11 cellular contexts compared by ENCODE assay signal in the genomic region with DNA sequence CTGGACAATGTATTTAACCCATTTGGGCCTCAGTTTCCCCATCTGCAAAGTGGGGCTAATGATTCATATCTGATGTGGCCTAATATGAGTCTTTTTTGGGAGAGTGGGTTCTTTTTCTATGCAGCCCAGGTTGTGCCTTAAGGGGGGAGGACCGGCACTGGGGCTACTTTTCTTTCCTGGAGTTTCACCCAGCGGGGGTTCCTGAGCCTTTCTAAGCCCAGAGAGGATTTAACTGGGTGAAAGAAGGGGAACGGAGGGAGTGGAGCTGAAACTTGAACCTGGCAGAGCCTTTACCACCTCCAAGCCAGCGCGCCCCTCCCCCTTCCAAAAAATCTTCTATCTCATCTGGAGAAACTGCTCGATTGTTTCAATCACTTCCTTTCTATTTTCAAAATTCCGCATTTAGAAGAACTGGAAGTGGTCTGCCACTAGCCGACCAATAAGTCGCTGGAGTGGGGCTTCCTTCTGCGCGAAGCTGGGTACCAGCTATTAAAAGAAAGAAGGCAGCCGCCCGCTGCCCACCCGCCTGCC.
A peak's percentile ranks its signal among the peaks of the same experiment; 100 is the strongest.
DNase-seq lines count a peak whose midpoint lies in the region; ATAC-seq and TF ChIP-seq lines count a peak whose summit lies in the region.
"Had no signal": no experiment of that assay in that cellular context is flagged by ENCODE, and none has a peak within 500 bp of the region (broad histone marks: within the 10 kb centered on the region; RNA-seq: fewer than 3 reads in every experiment).

No MANE protein-coding gene starts in this region.

- H3K4me2 ChIP-seq in BLaER1 treated with 17β-estradiol and CSF1 and Interleukin-3, amounts not matched to agents 10 nM and 100 nM, result peak overlapping the region; percentile 91 to 99 (median 93)
- H3K4me2 ChIP-seq in PC-3 (ENCODE audit: low read length), result peak overlapping the region; percentile 74
- H3K4me2 ChIP-seq in parathyroid adenoma (ENCODE audit: low read length), result peak overlapping the region; percentile 89
- H3K4me2 ChIP-seq: PC-9 had no signal

- peaks cover 55 to 80% (median 70%) of the 10 kb centered on the region in 11 experiments for H3K27me3 ChIP-seq in BLaER1 treated with 17β-estradiol and CSF1 and Interleukin-3, amounts not matched to agents 10 nM and 100 nM
- H3K27me3 ChIP-seq in PC-3 (ENCODE audit: low read length) (no peaks in the 10 kb centered on the region), right atrium auricular region (no peaks in the 10 kb centered on the region), parathyroid adenoma (ENCODE audit: control insufficient read depth, insufficient read depth, low read length) (no peaks in the 10 kb centered on the region)

- no TSS peak for BruUV-seq in PC-3 (replicated peaks; lab: Mats Ljungman, UMichigan)

- intact Hi-C loops in PC-3 (cut with micrococcal nuclease), result loop anchor here (10.0 kb wide), 1 partner anchor 101 kb away; no protein-coding TSS in a partner anchor

- no peaks in the 10 kb centered on the region for H3K36me3 ChIP-seq in BLaER1 treated with 17β-estradiol and CSF1 and Interleukin-3, amounts not matched to agents 10 nM and 100 nM
- H3K36me3 ChIP-seq in PC-3 (ENCODE audit: low read depth, low read length) (no peaks in the 10 kb centered on the region), right atrium auricular region (no peaks in the 10 kb centered on the region), parathyroid adenoma (ENCODE audit: control insufficient read depth, insufficient read depth, low read length) (no peaks in the 10 kb centered on the region)

- TF ChIP-seq CTCF in PC-3 (conservative IDR thresholded peaks at IDR 0.05; ENCODE audit: low read depth, low read length) (no peak), right atrium auricular region (IDR thresholded peaks at IDR 0.05) (no peak), parathyroid adenoma (IDR thresholded peaks at IDR 0.05) (no peak)

- H3K79me2 ChIP-seq in PC-3 (ENCODE audit: low read length) (no peaks in the 10 kb centered on the region), parathyroid adenoma (no peaks in the 10 kb centered on the region)

- POLR2A ChIA-PET in PC-3 (lab: Charles Lee; ENCODE audit: unreplicated experiment), result no interaction called here

- no peak for ATAC-seq in PC-3

- H3K4me1 ChIP-seq in BLaER1 treated with 17β-estradiol and CSF1 and Interleukin-3, amounts not matched to agents 10 nM and 100 nM, result peaks cover 20 to 25% (median 23%) of the 10 kb centered on the region in 10 experiments
- H3K4me1 ChIP-seq in PC-3 (ENCODE audit: insufficient read depth, low read length) (peaks cover 31% of the 10 kb centered on the region), right atrium auricular region (peaks cover 0 to 34% of the 10 kb centered on the region in 2 donors), parathyroid adenoma (peaks cover 16% of the 10 kb centered on the region)

- no peak overlapping the region for H3K9ac ChIP-seq in BLaER1 treated with 17β-estradiol and CSF1 and Interleukin-3, amounts not matched to agents 10 nM and 100 nM
- no peak overlapping the region for H3K9ac ChIP-seq in PC-3 (ENCODE audit: low read length)
- no peak overlapping the region for H3K9ac ChIP-seq in parathyroid adenoma

- H2AFZ ChIP-seq in PC-3 (ENCODE audit: low read length) (no peak overlapping the region), parathyroid adenoma (peak overlapping the region; percentile 97)
- H2AFZ ChIP-seq: PC-9 had no signal

- no peaks in the 10 kb centered on the region for H3K9me3 ChIP-seq in BLaER1 treated with 17β-estradiol and CSF1 and Interleukin-3, amounts not matched to agents 10 nM and 100 nM (replicated peaks in 1 of 11)
- H3K9me3 ChIP-seq in PC-3 (ENCODE audit: low read length) (no peaks in the 10 kb centered on the region), right atrium auricular region (no peaks in the 10 kb centered on the region), parathyroid adenoma (ENCODE audit: control insufficient read depth, low read length) (no peaks in the 10 kb centered on the region)

- CTCF ChIA-PET in PC-3 (lab: Charles Lee), result interaction anchor here (0.6 kb wide), 1 partner anchor 370 kb away, joined by 6 read pairs; no protein-coding TSS in a partner anchor

- H3K4me3 ChIP-seq in BLaER1 treated with 17β-estradiol and CSF1 and Interleukin-3, amounts not matched to agents 10 nM and 100 nM, result peak overlapping the region; percentile 50 to 71 (median 63); a peak in 17 of 20 replicates
- H3K4me3 ChIP-seq in PC-3 (ENCODE audit: low read length), result peak overlapping the region; percentile 67
- peak overlapping the region; percentile 44 to 60 for H3K4me3 ChIP-seq in right atrium auricular region
- H3K4me3 ChIP-seq in parathyroid adenoma (ENCODE audit: low read depth, low read length), result peak overlapping the region; percentile 55
- H3K4me3 ChIP-seq: PC-9 had no signal

- DNase-seq in PC-3, result no peak
- no peak for DNase-seq in right atrium auricular region (ENCODE audit: low spot score)
- DNase-seq in hepatic stellate cell (ENCODE audit: low spot score), result no peak
- DNase-seq in germinal center (ENCODE audit: low spot score), result no peak
- no peak for DNase-seq in NCI-H1417 (lab: John Stamatoyannopoulos, UW)
- no peak for DNase-seq in cerebellar nuclear complex (lab: John Stamatoyannopoulos, UW)
- DNase-seq: activated naive CD4-positive, alpha-beta T cell treated with anti-CD3 and anti-CD28 coated beads for 36 hours; PC-9; stimulated activated CD4-positive, alpha-beta T cell treated with anti-CD3 and anti-CD28 coated beads, Interleukin-1b, Interleukin-23, amount 100 ng/mL, for 48 hours had no signal

- H3K9me2 ChIP-seq in PC-3 (replicated peaks; ENCODE audit: low read length), result no peaks in the 10 kb centered on the region

- H3F3A ChIP-seq in PC-3 (ENCODE audit: low read length, unreplicated experiment), result no peaks in the 10 kb centered on the region

- H3K27ac ChIP-seq in BLaER1 treated with 17β-estradiol and CSF1 and Interleukin-3, amounts not matched to agents 10 nM and 100 nM, result no peak overlapping the region
- H3K27ac ChIP-seq in PC-3 (ENCODE audit: low read length) (no peak overlapping the region), right atrium auricular region (peak overlapping the region in 1 of 2 donors; percentile 47), parathyroid adenoma (no peak overlapping the region)
- H3K27ac ChIP-seq: PC-9 had no signal

- H4K20me1 ChIP-seq in BLaER1 treated with 17β-estradiol and CSF1 and Interleukin-3, amounts not matched to agents 10 nM and 100 nM, result peaks cover 0 to 48% (median 11%) of the 10 kb centered on the region in 11 experiments; a peak in 12 of 22 replicates
- H4K20me1 ChIP-seq in PC-3 (ENCODE audit: low read length), result no peaks in the 10 kb centered on the region
